1 cellular context compared by ENCODE assay signal in genomic region chr1:29112705-29113406, GRCh38.
TF ChIP-seq lines count a peak whose summit lies in the region.

No MANE protein-coding gene starts in this region.

TF ChIP-seq in WTC11, 78 proteins besides CTCF, POLR2A, EP300 and RAD21 (continued from another document):
- TF ChIP-seq ZSCAN18 (CRISPR knock-in tag; IDR thresholded peaks at IDR 0.05) (no peak), GTF2I (CRISPR knock-in tag; conservative IDR thresholded peaks at IDR 0.05) (no peak), OVOL2 (CRISPR knock-in tag; IDR thresholded peaks at IDR 0.05; ENCODE audit: borderline replicate concordance) (no peak)
- TF ChIP-seq, protein P1, sequence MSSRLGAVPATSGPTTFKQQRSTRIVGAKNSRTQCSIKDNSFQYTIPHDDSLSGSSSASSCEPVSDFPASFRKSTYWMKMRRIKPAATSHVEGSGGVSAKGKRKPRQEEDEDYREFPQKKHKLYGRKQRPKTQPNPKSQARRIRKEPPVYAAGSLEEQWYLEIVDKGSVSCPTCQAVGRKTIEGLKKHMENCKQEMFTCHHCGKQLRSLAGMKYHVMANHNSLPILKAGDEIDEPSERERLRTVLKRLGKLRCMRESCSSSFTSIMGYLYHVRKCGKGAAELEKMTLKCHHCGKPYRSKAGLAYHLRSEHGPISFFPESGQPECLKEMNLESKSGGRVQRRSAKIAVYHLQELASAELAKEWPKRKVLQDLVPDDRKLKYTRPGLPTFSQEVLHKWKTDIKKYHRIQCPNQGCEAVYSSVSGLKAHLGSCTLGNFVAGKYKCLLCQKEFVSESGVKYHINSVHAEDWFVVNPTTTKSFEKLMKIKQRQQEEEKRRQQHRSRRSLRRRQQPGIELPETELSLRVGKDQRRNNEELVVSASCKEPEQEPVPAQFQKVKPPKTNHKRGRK (CRISPR knock-in tag; IDR thresholded peaks at IDR 0.05; ENCODE audit: borderline replicate concordance), result no peak
